ENCODE assay signal across 11 cellular contexts in genomic region chr13:42109957-42110356, GRCh38.
A peak's percentile ranks its signal among the peaks of the same experiment; 100 is the strongest.
DNase-seq lines count a peak whose midpoint lies in the region; ATAC-seq and TF ChIP-seq lines count a peak whose summit lies in the region.
"Had no signal": no experiment of that assay in that cellular context is flagged by ENCODE, and none has a peak within 500 bp of the region (broad histone marks: within the 10 kb centered on the region; RNA-seq: fewer than 3 reads in every experiment).

No MANE protein-coding gene starts in this region.

- TF ChIP-seq CTCF in GM23338 (conservative IDR thresholded peaks at IDR 0.05; ENCODE audit: low read depth in 2 of 2) = no peak
- no peak for TF ChIP-seq CTCF in Panc1 (IDR thresholded peaks at IDR 0.05)
- no peak for TF ChIP-seq CTCF in fibroblast of lung (conservative IDR thresholded peaks at IDR 0.05 in 1 of 2, IDR thresholded peaks at IDR 0.05 in 1 of 2; ENCODE audit: low read depth in 1 of 2, low read length in 2 of 2)
- TF ChIP-seq CTCF in smooth muscle cell (IDR thresholded peaks at IDR 0.05; ENCODE audit: borderline replicate concordance, insufficient read depth, poor library complexity, severe bottlenecking) = no peak

- intact Hi-C loops in Panc1 (cut with micrococcal nuclease; ENCODE audit: unreplicated experiment) = loop anchor here (10.0 kb wide), 3 partner anchors 55 to 415 kb away; no protein-coding TSS in a partner anchor

- ATAC-seq in GM23338 (peak; percentile 39), Panc1 (no peak)

- H3K4me2 ChIP-seq in GM23338 = no peak overlapping the region
- no peak overlapping the region for H3K4me2 ChIP-seq in fibroblast of lung (ENCODE audit: extremely low read depth, insufficient read depth, low read length)
- H3K4me2 ChIP-seq in smooth muscle cell = peak overlapping the region; percentile 13
- H3K4me2 ChIP-seq: SK-N-SH had no signal

- H3K27me3 ChIP-seq in GM23338 (ENCODE audit: insufficient read depth) (no peaks in the 10 kb centered on the region), Panc1 (ENCODE audit: control insufficient read depth, insufficient read depth, low read length) (no peaks in the 10 kb centered on the region), fibroblast of lung (ENCODE audit: control insufficient read depth, insufficient read depth, low read length) (no peaks in the 10 kb centered on the region), smooth muscle cell (ENCODE audit: low read depth) (no peaks in the 10 kb centered on the region)

- no peaks in the 10 kb centered on the region for H3K9me2 ChIP-seq in GM23338 (ENCODE audit: insufficient read depth)
- H3K9me2 ChIP-seq: SK-N-SH had no signal

- CTCF ChIA-PET in Panc1 (lab: Charles Lee) = no interaction called here

- H3K27ac Mint-ChIP-seq in GM23338 = no peak overlapping the region
- H3K27ac Mint-ChIP-seq: H9 had no signal

- H3K36me3 Mint-ChIP-seq in GM23338 (ENCODE audit: low read depth) = peaks cover 2% of the 10 kb centered on the region; the same call in 1 of the 3 replicates
- H3K36me3 Mint-ChIP-seq: CD14-positive monocyte had no signal

- H3K27ac ChIP-seq in GM23338 (ENCODE audit: low read depth) (no peak overlapping the region), Panc1 (ENCODE audit: low read length) (0 out of 2 replicates have a peak overlapping the region, but pooled peaks have one; percentile 34), fibroblast of lung (ENCODE audit: insufficient read depth, low read length) (peak overlapping the region; percentile 12), smooth muscle cell (ENCODE audit: low read depth) (no peak overlapping the region)

- peaks cover 1% of the 10 kb centered on the region; the same call in 1 of the 3 replicates for H3K9me3 Mint-ChIP-seq in GM23338
- H3K9me3 Mint-ChIP-seq: CD14-positive monocyte, IgD-negative memory B cell had no signal

- no TSS peak for BruUV-seq in Panc1 (replicated peaks; lab: Mats Ljungman, UMichigan)

- in situ Hi-C loops in Panc1 (cut with HindIII; ENCODE audit: low pct_unique_long_range_greater_than_20kb, low sequenced_read_pairs) = no loop called here

- H3K79me2 ChIP-seq in GM23338 (replicated peaks; ENCODE audit: insufficient read depth) (no peaks in the 10 kb centered on the region), fibroblast of lung (ENCODE audit: control insufficient read depth, insufficient read depth, low read length) (no peaks in the 10 kb centered on the region), smooth muscle cell (ENCODE audit: low read depth) (peaks cover 4% of the 10 kb centered on the region)

- WGBS in smooth muscle cell (ENCODE audit: low lambda C conversion rate) = 67% methylated on average over 2 of the region's 2 CpGs

- no peaks in the 10 kb centered on the region for H3K36me3 ChIP-seq in GM23338 (ENCODE audit: insufficient read depth)
- H3K36me3 ChIP-seq in Panc1 (ENCODE audit: control insufficient read depth, insufficient read depth, low read length) = no peaks in the 10 kb centered on the region
- H3K36me3 ChIP-seq in fibroblast of lung (ENCODE audit: control insufficient read depth, insufficient read depth, low read length) = no peaks in the 10 kb centered on the region
- H3K36me3 ChIP-seq in smooth muscle cell (ENCODE audit: low read depth) = no peaks in the 10 kb centered on the region

- H3K27me3 Mint-ChIP-seq in GM23338 (ENCODE audit: insufficient read depth, low read depth, poor library complexity) = peaks cover 2% of the 10 kb centered on the region
- H3K27me3 Mint-ChIP-seq: IgD-negative memory B cell had no signal

- H4K20me1 ChIP-seq in GM23338 (replicated peaks; ENCODE audit: insufficient read depth) (no peaks in the 10 kb centered on the region), fibroblast of lung (ENCODE audit: control insufficient read depth, extremely low read depth, insufficient read depth, low read length) (no peaks in the 10 kb centered on the region), smooth muscle cell (ENCODE audit: low read depth) (peaks cover 14% of the 10 kb centered on the region)

- H3K9ac ChIP-seq in fibroblast of lung (ENCODE audit: insufficient read depth, low read length) (no peak overlapping the region), smooth muscle cell (ENCODE audit: low read depth) (no peak overlapping the region)
- H3K9ac ChIP-seq: SK-N-SH had no signal

- H3F3A ChIP-seq in GM23338 (replicated peaks; ENCODE audit: low read depth) = no peaks in the 10 kb centered on the region
- H3F3A ChIP-seq in smooth muscle cell (ENCODE audit: low read depth) = peaks cover 8% of the 10 kb centered on the region

- H3K4me1 Mint-ChIP-seq in GM23338 = peaks cover 14% of the 10 kb centered on the region

- H2AFZ ChIP-seq in GM23338 (no peak overlapping the region), fibroblast of lung (ENCODE audit: low read length) (no peak overlapping the region), smooth muscle cell (ENCODE audit: low read depth) (no peak overlapping the region)

- H3K4me3 ChIP-seq in GM23338 (no peak overlapping the region), Panc1 (ENCODE audit: low read depth in 2 of 2, low read length in 2 of 2) (no peak overlapping the region), fibroblast of lung (replicated peaks in 1 of 4; ENCODE audit: control extremely low read depth in 1 of 4, insufficient read depth in 1 of 4, low read depth in 3 of 4, low read length in 4 of 4) (no peak overlapping the region), smooth muscle cell (no peak overlapping the region)

- H3K4me1 ChIP-seq in GM23338 (ENCODE audit: insufficient read depth) (no peaks in the 10 kb centered on the region), Panc1 (ENCODE audit: control insufficient read depth, insufficient read depth, low read length) (peaks cover 12% of the 10 kb centered on the region; the same call in 1 of the 2 replicates), fibroblast of lung (ENCODE audit: control insufficient read depth, extremely low read depth, insufficient read depth, low read length) (peaks cover 4% of the 10 kb centered on the region), smooth muscle cell (ENCODE audit: low read depth) (no peaks in the 10 kb centered on the region)

- DNase-seq in GM23338 (ENCODE audit: low spot score) (peak; percentile 28), Panc1 (ENCODE audit: low read depth, low spot score) (no peak), fibroblast of lung (ENCODE audit: low read depth in 2 of 2) (no peak), smooth muscle cell (lab: John Stamatoyannopoulos, UW; ENCODE audit: unreplicated experiment) (no peak), NCI-H345 (lab: John Stamatoyannopoulos, UW) (no peak), RPMI8226 (no peak)
- DNase-seq in activated effector memory CD4-positive, alpha-beta T cell treated with anti-CD3 and anti-CD28 coated beads, Interleukin-2, amount 50 U/mL, for 16 hours = no peak
- DNase-seq: H9 had no signal

- H3K4me3 Mint-ChIP-seq in GM23338 = no peak overlapping the region
- H3K4me3 Mint-ChIP-seq: CD14-positive monocyte, H9, IgD-negative memory B cell had no signal

- POLR2A ChIA-PET in Panc1 (lab: Charles Lee) = no interaction called here

- H3K9me3 ChIP-seq in Panc1 (ENCODE audit: control insufficient read depth, insufficient read depth, low read depth, low read length) (no peaks in the 10 kb centered on the region), fibroblast of lung (ENCODE audit: control insufficient read depth, insufficient read depth, low read depth, low read length) (no peaks in the 10 kb centered on the region), smooth muscle cell (replicated peaks; ENCODE audit: low read depth) (no peaks in the 10 kb centered on the region)
- H3K9me3 ChIP-seq: SK-N-SH had no signal

TF ChIP-seq in GM23338, 12 proteins besides CTCF, POLR2A, EP300 and RAD21:
- no peak for TF ChIP-seq JUNB (IDR thresholded peaks at IDR 0.05; ENCODE audit: unreplicated experiment)
- no peak for TF ChIP-seq ETS1 (IDR thresholded peaks at IDR 0.05)
- no peak for TF ChIP-seq ZNF331 (CRISPR knock-in tag; IDR thresholded peaks at IDR 0.05; ENCODE audit: low read depth)
- no peak for TF ChIP-seq REST (IDR thresholded peaks at IDR 0.05; ENCODE audit: unreplicated experiment)
- TF ChIP-seq CREB1 (CRISPR knock-in tag; IDR thresholded peaks at IDR 0.05; ENCODE audit: low read depth) = no peak
- TF ChIP-seq ZNF114 (CRISPR knock-in tag; IDR thresholded peaks at IDR 0.05) = no peak
- no peak for TF ChIP-seq POLR2AphosphoS5 (IDR thresholded peaks at IDR 0.05; ENCODE audit: low read depth)

Comparison
In these comparisons a context has a peak if more than half of its experiments do, and no peak if none do; other contexts are left out.
1. H3K27ac ChIP-seq: peak in Panc1 (single experiment) and fibroblast of lung (single experiment); none in GM23338 (single experiment) and smooth muscle cell (single experiment).